11 cellular contexts compared by ENCODE assay signal in genomic region chr1:214604543-214604942, GRCh38. TPM values are rescaled to one million over a fixed set of nuclear protein-coding genes. Genes with fewer than 3 reads are reported as not detected.
A peak's percentile ranks its signal among the peaks of the same experiment; 100 is the strongest.
DNase-seq lines count a peak whose midpoint lies in the region; ATAC-seq and TF ChIP-seq lines count a peak whose summit lies in the region.
"Had no signal": no experiment of that assay in that cellular context is flagged by ENCODE, and none has a peak within 500 bp of the region (broad histone marks: within the 10 kb centered on the region; RNA-seq: fewer than 3 reads in every experiment).

No MANE protein-coding gene starts in this region.

- no peaks in the 10 kb centered on the region for H3K27me3 ChIP-seq in SK-N-SH (ENCODE audit: insufficient read depth)
- H3K27me3 ChIP-seq in osteoblast (ENCODE audit: insufficient read depth, low read length), result no peaks in the 10 kb centered on the region

- H4K20me1 ChIP-seq in SK-N-SH (ENCODE audit: insufficient read depth) (no peaks in the 10 kb centered on the region), osteoblast (ENCODE audit: insufficient read depth, low read length) (no peaks in the 10 kb centered on the region)

- H3F3A ChIP-seq in SK-N-SH (replicated peaks; ENCODE audit: insufficient read depth), result peaks cover 5% of the 10 kb centered on the region

- TF ChIP-seq RAD21 in SK-N-SH (IDR thresholded peaks at IDR 0.05; ENCODE audit: low read length), result no peak

- H3K27ac ChIP-seq in SK-N-SH (ENCODE audit: low read depth in 2 of 2, low read length in 1 of 2), result peak overlapping the region; percentile 36 to 58
- H3K27ac ChIP-seq in osteoblast (ENCODE audit: low read depth, low read length), result peak overlapping the region; percentile 82
- H3K27ac ChIP-seq: lower lobe of right lung had no signal

- peak overlapping the region; percentile 77 for H2AFZ ChIP-seq in SK-N-SH (ENCODE audit: low read depth)
- H2AFZ ChIP-seq in osteoblast (ENCODE audit: low read length), result peak overlapping the region; percentile 92

- TF ChIP-seq CTCF in SK-N-SH (IDR thresholded peaks at IDR 0.05), result no peak
- TF ChIP-seq CTCF in NB4 (IDR thresholded peaks at IDR 0.05; ENCODE audit: low read depth, low read length), result no peak
- TF ChIP-seq CTCF in osteoblast (IDR thresholded peaks at IDR 0.05; ENCODE audit: extremely low read depth, low read depth, low read length), result no peak

- ATAC-seq in SK-N-SH treated with all-trans-retinoic acid at 6 μM for 48 hours (no peak), HG02759 (IDR thresholded peaks at IDR 0.05; ENCODE audit: unreplicated experiment) (no peak), GM18873 (IDR thresholded peaks at IDR 0.05; ENCODE audit: low FRiP score, unreplicated experiment) (no peak), GM19397 (IDR thresholded peaks at IDR 0.05; ENCODE audit: unreplicated experiment) (no peak)

- peaks cover 2 to 6% of the 10 kb centered on the region in 2 experiments for H3K36me3 ChIP-seq in SK-N-SH (replicated peaks in 1 of 2; ENCODE audit: control insufficient read depth in 1 of 2, insufficient read depth in 2 of 2, low read length in 1 of 2)
- no peaks in the 10 kb centered on the region for H3K36me3 ChIP-seq in osteoblast (ENCODE audit: insufficient read depth, low read length)
- H3K36me3 ChIP-seq: lower lobe of right lung had no signal

- no peaks in the 10 kb centered on the region for H3K9me2 ChIP-seq in SK-N-SH

- peaks cover 65% of the 10 kb centered on the region for H3K79me2 ChIP-seq in SK-N-SH (ENCODE audit: insufficient read depth)
- peaks cover 60% of the 10 kb centered on the region for H3K79me2 ChIP-seq in osteoblast (ENCODE audit: insufficient read depth, low read length)

- no peak for TF ChIP-seq EP300 in SK-N-SH (IDR thresholded peaks at IDR 0.05; ENCODE audit: borderline replicate concordance in 1 of 2, low read depth in 1 of 2, low read length in 1 of 2)

- H3K4me3 ChIP-seq in SK-N-SH (ENCODE audit: low read depth in 2 of 2, low read length in 1 of 2) (peak overlapping the region; percentile 87 to 92), NB4 (ENCODE audit: low read depth, low read length) (peak overlapping the region; percentile 98), osteoblast (ENCODE audit: insufficient read depth, low read length) (peak overlapping the region; percentile 94)

- H3K9me3 ChIP-seq in SK-N-SH, result no peaks in the 10 kb centered on the region
- no peaks in the 10 kb centered on the region for H3K9me3 ChIP-seq in osteoblast (ENCODE audit: low read depth, low read length)
- H3K9me3 ChIP-seq: lower lobe of right lung had no signal

- CTCF ChIA-PET in SK-N-SH (lab: Yijun Ruan, JAX), result interaction anchor here (0.9 to 1.0 kb wide), 2 partner anchors 212 to 272 kb away, joined by 3 read pairs; no protein-coding TSS in a partner anchor

- H3K4me1 ChIP-seq in SK-N-SH (ENCODE audit: control insufficient read depth in 1 of 2, insufficient read depth in 2 of 2, low read depth in 1 of 2, low read length in 1 of 2) (peaks cover 0 to 16% of the 10 kb centered on the region in 2 experiments; a peak in 3 of 4 replicates), osteoblast (ENCODE audit: insufficient read depth, low read length) (peaks cover 23% of the 10 kb centered on the region)

- TF ChIP-seq POLR2A in NB4 (IDR thresholded peaks at IDR 0.05; ENCODE audit: extremely low read depth, insufficient read length), result no peak

- H3K4me2 ChIP-seq in SK-N-SH, result peak overlapping the region; percentile 90
- H3K4me2 ChIP-seq in osteoblast (ENCODE audit: insufficient read depth, low read length), result peak overlapping the region; percentile 99

- H3K9ac ChIP-seq in SK-N-SH, result peak overlapping the region; percentile 92; the same call in 1 of the 2 replicates

- POLR2A ChIA-PET in SK-N-SH (lab: Yijun Ruan, JAX), result no interaction called here

- peak; percentile 29 for DNase-seq in SK-N-SH
- no peak for DNase-seq in NB4 (ENCODE audit: low read depth)
- DNase-seq in dermis blood vessel endothelial cell, result peak; percentile 26
- peak; percentile 91 for DNase-seq in osteoblast (ENCODE audit: insufficient read length, low spot score, missing footprints)
- DNase-seq: activated naive CD4-positive, alpha-beta T cell treated with Interleukin-2 at 50 U/mL for 16 hours; lower lobe of right lung; NCI-H345 had no signal

TF ChIP-seq in SK-N-SH, 30 proteins besides CTCF, POLR2A, EP300 and RAD21 (continues in another document):
- TF ChIP-seq, protein P1, sequence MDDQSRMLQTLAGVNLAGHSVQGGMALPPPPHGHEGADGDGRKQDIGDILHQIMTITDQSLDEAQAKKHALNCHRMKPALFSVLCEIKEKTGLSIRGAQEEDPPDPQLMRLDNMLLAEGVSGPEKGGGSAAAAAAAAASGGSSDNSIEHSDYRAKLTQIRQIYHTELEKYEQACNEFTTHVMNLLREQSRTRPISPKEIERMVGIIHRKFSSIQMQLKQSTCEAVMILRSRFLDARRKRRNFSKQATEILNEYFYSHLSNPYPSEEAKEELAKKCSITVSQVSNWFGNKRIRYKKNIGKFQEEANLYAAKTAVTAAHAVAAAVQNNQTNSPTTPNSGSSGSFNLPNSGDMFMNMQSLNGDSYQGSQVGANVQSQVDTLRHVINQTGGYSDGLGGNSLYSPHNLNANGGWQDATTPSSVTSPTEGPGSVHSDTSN (IDR thresholded peaks at IDR 0.05), result no peak
- TF ChIP-seq, protein P2, sequence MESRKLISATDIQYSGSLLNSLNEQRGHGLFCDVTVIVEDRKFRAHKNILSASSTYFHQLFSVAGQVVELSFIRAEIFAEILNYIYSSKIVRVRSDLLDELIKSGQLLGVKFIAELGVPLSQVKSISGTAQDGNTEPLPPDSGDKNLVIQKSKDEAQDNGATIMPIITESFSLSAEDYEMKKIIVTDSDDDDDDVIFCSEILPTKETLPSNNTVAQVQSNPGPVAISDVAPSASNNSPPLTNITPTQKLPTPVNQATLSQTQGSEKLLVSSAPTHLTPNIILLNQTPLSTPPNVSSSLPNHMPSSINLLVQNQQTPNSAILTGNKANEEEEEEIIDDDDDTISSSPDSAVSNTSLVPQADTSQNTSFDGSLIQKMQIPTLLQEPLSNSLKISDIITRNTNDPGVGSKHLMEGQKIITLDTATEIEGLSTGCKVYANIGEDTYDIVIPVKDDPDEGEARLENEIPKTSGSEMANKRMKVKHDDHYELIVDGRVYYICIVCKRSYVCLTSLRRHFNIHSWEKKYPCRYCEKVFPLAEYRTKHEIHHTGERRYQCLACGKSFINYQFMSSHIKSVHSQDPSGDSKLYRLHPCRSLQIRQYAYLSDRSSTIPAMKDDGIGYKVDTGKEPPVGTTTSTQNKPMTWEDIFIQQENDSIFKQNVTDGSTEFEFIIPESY (IDR thresholded peaks at IDR 0.05; ENCODE audit: borderline replicate concordance, low read depth), result no peak

TF ChIP-seq in SK-N-SH treated with all-trans-retinoic acid at 6 μM for 48 hours, 23 proteins besides CTCF, POLR2A, EP300 and RAD21 (continues in another document):
- TF ChIP-seq RARB (CRISPR knock-in tag; IDR thresholded peaks at IDR 0.05) (no peak), TCF4 (CRISPR knock-in tag; IDR thresholded peaks at IDR 0.05; ENCODE audit: borderline replicate concordance) (no peak), ZFP30 (CRISPR knock-in tag; IDR thresholded peaks at IDR 0.05) (no peak), GLIS3 (CRISPR knock-in tag; IDR thresholded peaks at IDR 0.05) (no peak), POU6F1 (CRISPR knock-in tag; IDR thresholded peaks at IDR 0.05; ENCODE audit: borderline replicate concordance, low read depth) (no peak), ESRRG (CRISPR knock-in tag; IDR thresholded peaks at IDR 0.05) (no peak), OSR1 (CRISPR knock-in tag; IDR thresholded peaks at IDR 0.05) (no peak), PPARA (CRISPR knock-in tag; IDR thresholded peaks at IDR 0.05; ENCODE audit: borderline replicate concordance) (no peak), SNAI2 (CRISPR knock-in tag; IDR thresholded peaks at IDR 0.05) (no peak), CREB5 (CRISPR knock-in tag; IDR thresholded peaks at IDR 0.05; ENCODE audit: low read depth) (no peak)

RNA-seq across cellular contexts. Expression of gene CENPF, which starts 1.5 kb away (rescaled TPM):
- 14.5 and 14.9 TPM in 2 replicates for polyA plus RNA-seq in SK-N-SH (2012; rRNA removed)
- 18.1 and 23.0 TPM in 2 replicates for polyA plus RNA-seq in SK-N-SH (2012; cell fraction: cytosol; rRNA removed)
- 7.3 and 15.6 TPM in 2 replicates for polyA plus RNA-seq in SK-N-SH (2012; cell fraction: nucleus; rRNA removed)
- total RNA-seq in dermis blood vessel endothelial cell, result 22.3 and 123 TPM in 2 replicates
- 8.3 and 8.5 TPM in 2 replicates for total RNA-seq in osteoblast

RNA-seq across cellular contexts. Expression of gene PTPN14, which starts 53.1 kb away (rescaled TPM):
- polyA plus RNA-seq in SK-N-SH (2012; rRNA removed), result 12.8 and 14.3 TPM in 2 replicates
- 11.9 and 13.3 TPM in 2 replicates for polyA plus RNA-seq in SK-N-SH (2012; cell fraction: cytosol; rRNA removed)
- polyA plus RNA-seq in SK-N-SH (2012; cell fraction: nucleus; rRNA removed), result 14.0 and 17.8 TPM in 2 replicates
- total RNA-seq in dermis blood vessel endothelial cell, result 73.3 and 127 TPM in 2 replicates
- total RNA-seq in osteoblast, result 122 and 131 TPM in 2 replicates
